In genomic region chr11:66429983-66430602, GRCh38 we compare ENCODE assay signal across 8 cellular contexts. TPM values are rescaled to one million over a fixed set of nuclear protein-coding genes. Genes with fewer than 3 reads are reported as not detected.
DNase-seq lines count a peak whose midpoint lies in the region; ATAC-seq and TF ChIP-seq lines count a peak whose summit lies in the region.

No MANE protein-coding gene starts in this region.

- H2BK5ac ChIP-seq in trophoblast cell (ENCODE audit: low read depth, low read length, poor library complexity), result no peak overlapping the region

- no CpG with 5 or more reads among the region's 9 CpGs for WGBS in trophoblast cell (ENCODE audit: extremely low coverage, insufficient coverage, insufficient read length)
- WGBS in upper lobe of left lung, 2 donors, result 36% methylated on average over 9 of the region's 9 CpGs

- H3F3A ChIP-seq in Loucy (ENCODE audit: low read depth), result no peaks in the 10 kb centered on the region

- no peaks in the 10 kb centered on the region for H4K20me1 ChIP-seq in Loucy (ENCODE audit: insufficient read depth, low read length, poor library complexity, severe bottlenecking)

- no peak overlapping the region for H3K4me2 ChIP-seq in Loucy (ENCODE audit: low read depth, low read length, poor library complexity, severe bottlenecking)
- no peak overlapping the region for H3K4me2 ChIP-seq in trophoblast cell (ENCODE audit: low read length)

- no peak overlapping the region for H4K91ac ChIP-seq in trophoblast cell (ENCODE audit: low read depth, low read length)

- H2AFZ ChIP-seq in Loucy (ENCODE audit: low read length) (no peak overlapping the region), trophoblast cell (ENCODE audit: insufficient read depth, low read length, poor library complexity) (no peak overlapping the region)

- DNase-seq in DMS114 treated with DMSO at 0.1 percent for 48 hours (lab: John Stamatoyannopoulos, UW; ENCODE audit: unreplicated experiment) (peak; percentile 69), SJCRH30 (peak; percentile 61 to 81), germinal center (ENCODE audit: low spot score) (peak; percentile 68), trophoblast cell (peak; percentile 44 to 87), upper lobe of left lung (peak in 1 of 2 donors; percentile 61)
- peak; percentile 91 for DNase-seq in activated effector memory CD4-positive, alpha-beta T cell treated with anti-CD3 and anti-CD28 coated beads, Interleukin-2, amount 50 U/mL, for 16 hours

- H3K27ac ChIP-seq in SJCRH30 (no peak overlapping the region), trophoblast cell (ENCODE audit: low read depth, low read length) (no peak overlapping the region), upper lobe of left lung (no peak overlapping the region)

- no peak overlapping the region for H2BK12ac ChIP-seq in trophoblast cell (ENCODE audit: low read length)

- no peak overlapping the region for H3K4me3 ChIP-seq in Loucy (ENCODE audit: low read length, poor library complexity, severe bottlenecking)
- no peak overlapping the region for H3K4me3 ChIP-seq in SJCRH30
- no peak overlapping the region for H3K4me3 ChIP-seq in trophoblast cell (ENCODE audit: low read depth, low read length)
- H3K4me3 ChIP-seq in upper lobe of left lung, result no peak overlapping the region

- no peak overlapping the region for H3K4ac ChIP-seq in trophoblast cell (ENCODE audit: low read depth, low read length)

- H3K4me1 ChIP-seq in Loucy (ENCODE audit: insufficient read depth, low read length, poor library complexity, severe bottlenecking) (no peaks in the 10 kb centered on the region), SJCRH30 (no peaks in the 10 kb centered on the region), trophoblast cell (ENCODE audit: control insufficient read depth in 1 of 2, insufficient read depth in 2 of 2, low read length in 2 of 2) (no peaks in the 10 kb centered on the region), upper lobe of left lung (no peaks in the 10 kb centered on the region)

- H3K14ac ChIP-seq in trophoblast cell (ENCODE audit: low read length), result no peak overlapping the region

- no peaks in the 10 kb centered on the region for H3K79me1 ChIP-seq in trophoblast cell (ENCODE audit: low read length)

- no peak overlapping the region for H2BK120ac ChIP-seq in trophoblast cell (ENCODE audit: insufficient read depth, low read length, poor library complexity)

- no peak overlapping the region for H3K23ac ChIP-seq in trophoblast cell (ENCODE audit: low read length)

- no peaks in the 10 kb centered on the region for H3K9me2 ChIP-seq in Loucy (replicated peaks; ENCODE audit: low read depth, low read length)

- no peak overlapping the region for H3K18ac ChIP-seq in trophoblast cell (ENCODE audit: low read length)

- no peak overlapping the region for H4K8ac ChIP-seq in trophoblast cell (ENCODE audit: low read depth, low read length)

- peaks cover 2% of the 10 kb centered on the region; the same call in 1 of the 2 replicates for H3K36me3 ChIP-seq in Loucy (ENCODE audit: insufficient read depth, low read length)
- no peaks in the 10 kb centered on the region for H3K36me3 ChIP-seq in SJCRH30
- H3K36me3 ChIP-seq in trophoblast cell (ENCODE audit: control insufficient read depth in 1 of 2, insufficient read depth in 2 of 2, low read length in 2 of 2), result peaks cover under 1 to 1% of the 10 kb centered on the region in 2 experiments
- peaks cover 0 to 18% (median 5%) of the 10 kb centered on the region in 4 donors for H3K36me3 ChIP-seq in upper lobe of left lung

- ATAC-seq in upper lobe of left lung (ENCODE audit: low FRiP score in 2 of 2), result peak; percentile 78 to 85
- no peak for ATAC-seq in HG03442 (IDR thresholded peaks at IDR 0.05; ENCODE audit: unreplicated experiment)

- H3K9ac ChIP-seq in Loucy (ENCODE audit: low read depth, low read length, poor library complexity, severe bottlenecking), result no peak overlapping the region
- H3K9ac ChIP-seq in trophoblast cell (ENCODE audit: low read length), result no peak overlapping the region

- TF ChIP-seq POLR2A in upper lobe of left lung (IDR thresholded peaks at IDR 0.05), result no peak

- H3K9me3 ChIP-seq in Loucy (ENCODE audit: insufficient read depth, low read depth, low read length) (no peaks in the 10 kb centered on the region), SJCRH30 (replicated peaks) (no peaks in the 10 kb centered on the region), trophoblast cell (ENCODE audit: insufficient read depth, low read depth, low read length) (no peaks in the 10 kb centered on the region), upper lobe of left lung (no peaks in the 10 kb centered on the region)

- TF ChIP-seq EP300 in upper lobe of left lung (IDR thresholded peaks at IDR 0.05), result no peak

- peak; percentile 91 for TF ChIP-seq CTCF in Loucy (conservative IDR thresholded peaks at IDR 0.05; ENCODE audit: low read length)
- peak; percentile 60 to 74 (median 68) for TF ChIP-seq CTCF in upper lobe of left lung (IDR thresholded peaks at IDR 0.05)

- H4K12ac ChIP-seq in trophoblast cell (ENCODE audit: low read depth, low read length), result no peak overlapping the region

- H3K27me3 ChIP-seq in Loucy (ENCODE audit: insufficient read depth, low read length, poor library complexity, severe bottlenecking) (no peaks in the 10 kb centered on the region), SJCRH30 (no peaks in the 10 kb centered on the region), trophoblast cell (ENCODE audit: insufficient read depth, low read length) (no peaks in the 10 kb centered on the region), upper lobe of left lung (no peaks in the 10 kb centered on the region)

- H3K79me2 ChIP-seq in Loucy (ENCODE audit: insufficient read depth, low read length) (no peaks in the 10 kb centered on the region), trophoblast cell (ENCODE audit: control insufficient read depth, insufficient read depth, low read length, poor library complexity) (no peaks in the 10 kb centered on the region)

- H2AK5ac ChIP-seq in trophoblast cell (ENCODE audit: low read length), result no peak overlapping the region

RNA-seq across cellular contexts. Expression of gene MRPL11, which starts 8.6 kb away (rescaled TPM):
- total RNA-seq in SJCRH30 (2014; rRNA removed; shearing (Covaris generic)), result 86.7 and 102 TPM in 2 replicates
- 63.3 and 69.5 TPM in 2 replicates for polyA plus RNA-seq in trophoblast cell (2013)
- 10 to 100 TPM; 25.3 to 44.8 (median 33.0) TPM for total RNA-seq in upper lobe of left lung

RNA-seq across cellular contexts. Expression of gene NPAS4, which starts 9.3 kb away (rescaled TPM):
- total RNA-seq in SJCRH30 (2014; rRNA removed; shearing (Covaris generic)), result not detected in 2 replicates
- 0.08 and 0.18 TPM in 2 replicates for polyA plus RNA-seq in trophoblast cell (2013)
- not detected for total RNA-seq in upper lobe of left lung

RNA-seq across cellular contexts. Expression of gene PELI3, which starts 36.6 kb away (rescaled TPM):
- 5.1 and 6.9 TPM in 2 replicates for total RNA-seq in SJCRH30 (2014; rRNA removed; shearing (Covaris generic))
- 3.7 and 4.1 TPM in 2 replicates for polyA plus RNA-seq in trophoblast cell (2013)
- 10 to 100 TPM; 14.9 to 19.6 (median 16.9) TPM for total RNA-seq in upper lobe of left lung

RNA-seq across cellular contexts. Expression of gene DPP3, which starts 50.1 kb away (rescaled TPM):
- 30.1 and 33.4 TPM in 2 replicates for total RNA-seq in SJCRH30 (2014; rRNA removed; shearing (Covaris generic))
- polyA plus RNA-seq in trophoblast cell (2013), result 30.5 and 31.9 TPM in 2 replicates
- total RNA-seq in upper lobe of left lung, result 10 to 100 TPM; 19.3 to 79.6 (median 44.9) TPM

RNA-seq across cellular contexts. Expression of gene SLC29A2, which starts 58.5 kb away (rescaled TPM):
- 2.6 TPM in 2 replicates for total RNA-seq in SJCRH30 (2014; rRNA removed; shearing (Covaris generic))
- polyA plus RNA-seq in trophoblast cell (2013), result 15.3 and 16.0 TPM in 2 replicates
- total RNA-seq in upper lobe of left lung, result 10 to 100 TPM in 5 of 6 donors, 1 to 10 TPM in 1; 8.3 to 20.5 (median 13.1) TPM
